Comparison of ENCODE assay signal across 1 cellular context in genomic region chr15:78077053-78077859, GRCh38.
TF ChIP-seq lines count a peak whose summit lies in the region.

Gene TBC1D2B (minus strand): TSS chr15:78077711. CDS start chr15:78077652, 59 bp downstream.

TF ChIP-seq in HEK293, 187 proteins besides CTCF, POLR2A, EP300 and RAD21 (continued from another document and continues in another):
- TF ChIP-seq PRDM10 (tag by site-specific recombination; IDR thresholded peaks at IDR 0.05) (peak; percentile 91), ZNF391 (tag by site-specific recombination; IDR thresholded peaks at IDR 0.05; ENCODE audit: borderline replicate concordance, low read depth) (peak; percentile 62; the same call in 1 of the 2 replicates), ZNF280D (tag by site-specific recombination; IDR thresholded peaks at IDR 0.05) (no peak), OSR2 (tag by site-specific recombination; IDR thresholded peaks at IDR 0.05) (peak; percentile 60), SP2 (tag by site-specific recombination; IDR thresholded peaks at IDR 0.05) (peak; percentile 87), PRDM1 (tag by site-specific recombination; IDR thresholded peaks at IDR 0.05) (no peak), ZNF398 (tag by site-specific recombination; IDR thresholded peaks at IDR 0.05) (peak; percentile 41; the same call in 1 of the 2 replicates), ZNF335 (tag by site-specific recombination; conservative IDR thresholded peaks at IDR 0.05) (peak; percentile 87), ZNF2 (tag by site-specific recombination; IDR thresholded peaks at IDR 0.05) (peak; percentile 88), ZNF366 (tag by site-specific recombination; conservative IDR thresholded peaks at IDR 0.05) (peak; percentile 59; the same call in 1 of the 2 replicates), ZBTB8A (tag by site-specific recombination; IDR thresholded peaks at IDR 0.05) (peak; percentile 89), ZBTB48 (tag by site-specific recombination; IDR thresholded peaks at IDR 0.05) (peak; percentile 79), SP7 (tag by site-specific recombination; IDR thresholded peaks at IDR 0.05) (peak; percentile 47; the same call in 1 of the 2 replicates), ZNF596 (tag by site-specific recombination; IDR thresholded peaks at IDR 0.05) (peak; percentile 38; the same call in 1 of the 2 replicates), ZEB2 (tag by site-specific recombination; IDR thresholded peaks at IDR 0.05) (peak; percentile 58; the same call in 1 of the 2 replicates), ZBTB7A (tag by site-specific recombination; IDR thresholded peaks at IDR 0.05; ENCODE audit: low read depth) (0 out of 2 replicates have a peak, but pooled peaks have one; percentile 58), ZNF311 (tag by site-specific recombination; IDR thresholded peaks at IDR 0.05; ENCODE audit: borderline replicate concordance) (no peak), ZXDB (tag by site-specific recombination; IDR thresholded peaks at IDR 0.05) (peak; percentile 75), FEZF1 (tag by site-specific recombination; IDR thresholded peaks at IDR 0.05) (no peak), ZNF394 (tag by site-specific recombination; IDR thresholded peaks at IDR 0.05; ENCODE audit: borderline replicate concordance) (peak; percentile 76; the same call in 1 of the 2 replicates), MZF1 (tag by site-specific recombination; IDR thresholded peaks at IDR 0.05; ENCODE audit: borderline replicate concordance) (no peak), ZBTB20 (tag by site-specific recombination; IDR thresholded peaks at IDR 0.05) (peak; percentile 91), ZNF423 (tag by site-specific recombination; IDR thresholded peaks at IDR 0.05) (no peak), HOXD13 (CRISPR knock-in tag; IDR thresholded peaks at IDR 0.05; ENCODE audit: borderline replicate concordance) (no peak), ZNF670 (tag by site-specific recombination; IDR thresholded peaks at IDR 0.05; ENCODE audit: low read depth) (no peak)
- TF ChIP-seq, protein P1, sequence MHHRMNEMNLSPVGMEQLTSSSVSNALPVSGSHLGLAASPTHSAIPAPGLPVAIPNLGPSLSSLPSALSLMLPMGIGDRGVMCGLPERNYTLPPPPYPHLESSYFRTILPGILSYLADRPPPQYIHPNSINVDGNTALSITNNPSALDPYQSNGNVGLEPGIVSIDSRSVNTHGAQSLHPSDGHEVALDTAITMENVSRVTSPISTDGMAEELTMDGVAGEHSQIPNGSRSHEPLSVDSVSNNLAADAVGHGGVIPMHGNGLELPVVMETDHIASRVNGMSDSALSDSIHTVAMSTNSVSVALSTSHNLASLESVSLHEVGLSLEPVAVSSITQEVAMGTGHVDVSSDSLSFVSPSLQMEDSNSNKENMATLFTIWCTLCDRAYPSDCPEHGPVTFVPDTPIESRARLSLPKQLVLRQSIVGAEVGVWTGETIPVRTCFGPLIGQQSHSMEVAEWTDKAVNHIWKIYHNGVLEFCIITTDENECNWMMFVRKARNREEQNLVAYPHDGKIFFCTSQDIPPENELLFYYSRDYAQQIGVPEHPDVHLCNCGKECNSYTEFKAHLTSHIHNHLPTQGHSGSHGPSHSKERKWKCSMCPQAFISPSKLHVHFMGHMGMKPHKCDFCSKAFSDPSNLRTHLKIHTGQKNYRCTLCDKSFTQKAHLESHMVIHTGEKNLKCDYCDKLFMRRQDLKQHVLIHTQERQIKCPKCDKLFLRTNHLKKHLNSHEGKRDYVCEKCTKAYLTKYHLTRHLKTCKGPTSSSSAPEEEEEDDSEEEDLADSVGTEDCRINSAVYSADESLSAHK (tag by site-specific recombination; IDR thresholded peaks at IDR 0.05): no peak
- TF ChIP-seq, protein P2, sequence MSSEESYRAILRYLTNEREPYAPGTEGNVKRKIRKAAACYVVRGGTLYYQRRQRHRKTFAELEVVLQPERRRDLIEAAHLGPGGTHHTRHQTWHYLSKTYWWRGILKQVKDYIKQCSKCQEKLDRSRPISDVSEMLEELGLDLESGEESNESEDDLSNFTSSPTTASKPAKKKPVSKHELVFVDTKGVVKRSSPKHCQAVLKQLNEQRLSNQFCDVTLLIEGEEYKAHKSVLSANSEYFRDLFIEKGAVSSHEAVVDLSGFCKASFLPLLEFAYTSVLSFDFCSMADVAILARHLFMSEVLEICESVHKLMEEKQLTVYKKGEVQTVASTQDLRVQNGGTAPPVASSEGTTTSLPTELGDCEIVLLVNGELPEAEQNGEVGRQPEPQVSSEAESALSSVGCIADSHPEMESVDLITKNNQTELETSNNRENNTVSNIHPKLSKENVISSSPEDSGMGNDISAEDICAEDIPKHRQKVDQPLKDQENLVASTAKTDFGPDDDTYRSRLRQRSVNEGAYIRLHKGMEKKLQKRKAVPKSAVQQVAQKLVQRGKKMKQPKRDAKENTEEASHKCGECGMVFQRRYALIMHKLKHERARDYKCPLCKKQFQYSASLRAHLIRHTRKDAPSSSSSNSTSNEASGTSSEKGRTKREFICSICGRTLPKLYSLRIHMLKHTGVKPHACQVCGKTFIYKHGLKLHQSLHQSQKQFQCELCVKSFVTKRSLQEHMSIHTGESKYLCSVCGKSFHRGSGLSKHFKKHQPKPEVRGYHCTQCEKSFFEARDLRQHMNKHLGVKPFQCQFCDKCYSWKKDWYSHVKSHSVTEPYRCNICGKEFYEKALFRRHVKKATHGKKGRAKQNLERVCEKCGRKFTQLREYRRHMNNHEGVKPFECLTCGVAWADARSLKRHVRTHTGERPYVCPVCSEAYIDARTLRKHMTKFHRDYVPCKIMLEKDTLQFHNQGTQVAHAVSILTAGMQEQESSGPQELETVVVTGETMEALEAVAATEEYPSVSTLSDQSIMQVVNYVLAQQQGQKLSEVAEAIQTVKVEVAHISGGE (tag by site-specific recombination; conservative IDR thresholded peaks at IDR 0.05; ENCODE audit: low read depth): peak; percentile 74
- TF ChIP-seq, protein P3, sequence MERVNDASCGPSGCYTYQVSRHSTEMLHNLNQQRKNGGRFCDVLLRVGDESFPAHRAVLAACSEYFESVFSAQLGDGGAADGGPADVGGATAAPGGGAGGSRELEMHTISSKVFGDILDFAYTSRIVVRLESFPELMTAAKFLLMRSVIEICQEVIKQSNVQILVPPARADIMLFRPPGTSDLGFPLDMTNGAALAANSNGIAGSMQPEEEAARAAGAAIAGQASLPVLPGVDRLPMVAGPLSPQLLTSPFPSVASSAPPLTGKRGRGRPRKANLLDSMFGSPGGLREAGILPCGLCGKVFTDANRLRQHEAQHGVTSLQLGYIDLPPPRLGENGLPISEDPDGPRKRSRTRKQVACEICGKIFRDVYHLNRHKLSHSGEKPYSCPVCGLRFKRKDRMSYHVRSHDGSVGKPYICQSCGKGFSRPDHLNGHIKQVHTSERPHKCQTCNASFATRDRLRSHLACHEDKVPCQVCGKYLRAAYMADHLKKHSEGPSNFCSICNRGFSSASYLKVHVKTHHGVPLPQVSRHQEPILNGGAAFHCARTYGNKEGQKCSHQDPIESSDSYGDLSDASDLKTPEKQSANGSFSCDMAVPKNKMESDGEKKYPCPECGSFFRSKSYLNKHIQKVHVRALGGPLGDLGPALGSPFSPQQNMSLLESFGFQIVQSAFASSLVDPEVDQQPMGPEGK (tag by site-specific recombination; IDR thresholded peaks at IDR 0.05): peak; percentile 86
- TF ChIP-seq, protein P4, sequence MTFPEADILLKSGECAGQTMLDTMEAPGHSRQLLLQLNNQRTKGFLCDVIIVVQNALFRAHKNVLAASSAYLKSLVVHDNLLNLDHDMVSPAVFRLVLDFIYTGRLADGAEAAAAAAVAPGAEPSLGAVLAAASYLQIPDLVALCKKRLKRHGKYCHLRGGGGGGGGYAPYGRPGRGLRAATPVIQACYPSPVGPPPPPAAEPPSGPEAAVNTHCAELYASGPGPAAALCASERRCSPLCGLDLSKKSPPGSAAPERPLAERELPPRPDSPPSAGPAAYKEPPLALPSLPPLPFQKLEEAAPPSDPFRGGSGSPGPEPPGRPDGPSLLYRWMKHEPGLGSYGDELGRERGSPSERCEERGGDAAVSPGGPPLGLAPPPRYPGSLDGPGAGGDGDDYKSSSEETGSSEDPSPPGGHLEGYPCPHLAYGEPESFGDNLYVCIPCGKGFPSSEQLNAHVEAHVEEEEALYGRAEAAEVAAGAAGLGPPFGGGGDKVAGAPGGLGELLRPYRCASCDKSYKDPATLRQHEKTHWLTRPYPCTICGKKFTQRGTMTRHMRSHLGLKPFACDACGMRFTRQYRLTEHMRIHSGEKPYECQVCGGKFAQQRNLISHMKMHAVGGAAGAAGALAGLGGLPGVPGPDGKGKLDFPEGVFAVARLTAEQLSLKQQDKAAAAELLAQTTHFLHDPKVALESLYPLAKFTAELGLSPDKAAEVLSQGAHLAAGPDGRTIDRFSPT (tag by site-specific recombination; IDR thresholded peaks at IDR 0.05): peak; percentile 26; the same call in 1 of the 2 replicates
- TF ChIP-seq, protein P5, sequence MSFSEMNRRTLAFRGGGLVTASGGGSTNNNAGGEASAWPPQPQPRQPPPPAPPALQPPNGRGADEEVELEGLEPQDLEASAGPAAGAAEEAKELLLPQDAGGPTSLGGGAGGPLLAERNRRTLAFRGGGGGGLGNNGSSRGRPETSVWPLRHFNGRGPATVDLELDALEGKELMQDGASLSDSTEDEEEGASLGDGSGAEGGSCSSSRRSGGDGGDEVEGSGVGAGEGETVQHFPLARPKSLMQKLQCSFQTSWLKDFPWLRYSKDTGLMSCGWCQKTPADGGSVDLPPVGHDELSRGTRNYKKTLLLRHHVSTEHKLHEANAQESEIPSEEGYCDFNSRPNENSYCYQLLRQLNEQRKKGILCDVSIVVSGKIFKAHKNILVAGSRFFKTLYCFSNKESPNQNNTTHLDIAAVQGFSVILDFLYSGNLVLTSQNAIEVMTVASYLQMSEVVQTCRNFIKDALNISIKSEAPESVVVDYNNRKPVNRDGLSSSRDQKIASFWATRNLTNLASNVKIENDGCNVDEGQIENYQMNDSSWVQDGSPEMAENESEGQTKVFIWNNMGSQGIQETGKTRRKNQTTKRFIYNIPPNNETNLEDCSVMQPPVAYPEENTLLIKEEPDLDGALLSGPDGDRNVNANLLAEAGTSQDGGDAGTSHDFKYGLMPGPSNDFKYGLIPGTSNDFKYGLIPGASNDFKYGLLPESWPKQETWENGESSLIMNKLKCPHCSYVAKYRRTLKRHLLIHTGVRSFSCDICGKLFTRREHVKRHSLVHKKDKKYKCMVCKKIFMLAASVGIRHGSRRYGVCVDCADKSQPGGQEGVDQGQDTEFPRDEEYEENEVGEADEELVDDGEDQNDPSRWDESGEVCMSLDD (tag by site-specific recombination; IDR thresholded peaks at IDR 0.05): peak; percentile 33; the same call in 1 of the 2 replicates
